16 cellular contexts compared by ENCODE assay signal in the genomic region with DNA sequence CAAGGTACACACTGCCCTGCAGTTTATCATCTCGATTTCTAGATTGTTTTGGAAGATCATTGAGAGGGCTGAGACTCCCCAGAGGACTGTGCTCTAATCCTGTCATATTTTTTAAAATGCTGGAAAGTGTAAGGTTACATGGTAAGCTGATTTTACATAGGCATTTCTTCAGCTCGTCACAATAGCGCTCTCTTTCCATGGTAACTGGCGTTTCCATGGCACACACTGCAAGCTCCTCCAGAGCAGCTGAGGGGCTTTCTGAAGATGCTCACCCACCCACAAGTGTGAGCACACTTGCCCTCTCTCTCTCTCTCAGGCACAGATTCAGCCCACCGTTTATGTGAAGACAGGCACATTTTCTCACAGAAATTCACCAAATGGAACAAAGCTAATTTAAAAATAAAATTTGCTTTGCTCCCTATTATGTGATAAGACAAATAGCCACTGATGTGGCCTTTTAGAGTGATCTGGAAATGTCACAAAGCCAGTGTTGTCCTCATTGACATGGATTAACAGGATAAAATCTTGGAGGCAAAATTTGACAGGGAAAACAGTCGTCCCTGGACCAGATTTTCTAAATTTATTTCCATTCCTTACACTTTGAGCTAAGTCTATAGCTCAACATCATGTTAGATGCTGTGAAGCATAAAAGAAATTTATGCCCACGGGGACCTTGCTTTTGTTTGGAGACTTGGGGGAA.
"Had no signal": no experiment of that assay in that cellular context is flagged by ENCODE, and none has a peak within 500 bp of the region (broad histone marks: within the 10 kb centered on the region; RNA-seq: fewer than 3 reads in every experiment).

No MANE protein-coding gene starts in this region.

- H3K27me3 ChIP-seq: brain microvascular endothelial cell, esophagus squamous epithelium, sigmoid colon, thyroid gland had no signal

- H3K36me3 ChIP-seq: brain microvascular endothelial cell, esophagus squamous epithelium, sigmoid colon, thyroid gland had no signal

- DNase-seq: activated CD4-positive, alpha-beta T cell treated with anti-CD3 and anti-CD28 coated beads, Interleukin-2, amount 10 ng/mL, durations not matched to agents 7 days and 5 days; activated CD4-positive, CD25-positive, alpha-beta regulatory T cell; activated CD8-positive, alpha-beta memory T cell treated with anti-CD3 and anti-CD28 coated beads, Interleukin-2, amount 50 U/mL, for 48 hours; activated gamma-delta T cell treated with Interleukin-2 at 50 U/mL for 16 hours; activated naive CD8-positive, alpha-beta T cell treated with anti-CD3 and anti-CD28 coated beads for 36 hours; brain microvascular endothelial cell; effector CD8-positive, alpha-beta T cell; esophagus squamous epithelium; mesenchymal stem cell; natural killer cell; psoas muscle; sigmoid colon; stimulated activated CD4-positive, alpha-beta T cell treated with anti-CD3 and anti-CD28 coated beads, Interleukin-2, amount 100 ng/mL, for 48 hours; thyroid gland had no signal

- H3K27ac ChIP-seq: brain microvascular endothelial cell, esophagus squamous epithelium, psoas muscle, sigmoid colon, thyroid gland had no signal

- ATAC-seq: natural killer cell; psoas muscle; stimulated activated memory B cell treated with anti-CD40 and anti-IgM and Interleukin-4, amounts not matched to agents 10 μg/mL and 1 μg/mL and 100 μg/mL, for 72 hours had no signal

- H3K4me3 ChIP-seq: esophagus squamous epithelium, psoas muscle, sigmoid colon, thyroid gland had no signal

- H3K9me3 Mint-ChIP-seq: activated CD4-positive, alpha-beta T cell treated with anti-CD3 and anti-CD28 coated beads, Interleukin-2, amount 10 ng/mL, durations not matched to agents 7 days and 5 days had no signal

- H3K27me3 Mint-ChIP-seq: activated CD4-positive, alpha-beta T cell treated with anti-CD3 and anti-CD28 coated beads, Interleukin-2, amount 10 ng/mL, durations not matched to agents 7 days and 5 days; activated naive CD8-positive, alpha-beta T cell treated with anti-CD3 and anti-CD28 coated beads for 36 hours; stimulated activated memory B cell treated with anti-CD40 and anti-IgM and Interleukin-4, amounts not matched to agents 10 μg/mL and 1 μg/mL and 100 μg/mL, for 72 hours had no signal

- H3K9me3 ChIP-seq: esophagus squamous epithelium, psoas muscle, sigmoid colon, thyroid gland had no signal

- H3K4me1 Mint-ChIP-seq: activated CD4-positive, alpha-beta T cell treated with anti-CD3 and anti-CD28 coated beads, Interleukin-2, amount 10 ng/mL, durations not matched to agents 7 days and 5 days; activated naive CD8-positive, alpha-beta T cell treated with anti-CD3 and anti-CD28 coated beads for 36 hours; natural killer cell; stimulated activated memory B cell treated with anti-CD40 and anti-IgM and Interleukin-4, amounts not matched to agents 10 μg/mL and 1 μg/mL and 100 μg/mL, for 72 hours had no signal

- H3K27ac Mint-ChIP-seq: activated CD4-positive, alpha-beta T cell treated with anti-CD3 and anti-CD28 coated beads, Interleukin-2, amount 10 ng/mL, durations not matched to agents 7 days and 5 days; activated naive CD8-positive, alpha-beta T cell treated with anti-CD3 and anti-CD28 coated beads for 36 hours; natural killer cell; stimulated activated memory B cell treated with anti-CD40 and anti-IgM and Interleukin-4, amounts not matched to agents 10 μg/mL and 1 μg/mL and 100 μg/mL, for 72 hours; T-helper 2 cell treated with Interferon-gamma antibody and Interleukin-4, amounts not matched to agents 5 μg/mL and 100 μg/mL, for 36 hours had no signal

- H3K4me3 Mint-ChIP-seq: activated CD4-positive, alpha-beta T cell treated with anti-CD3 and anti-CD28 coated beads, Interleukin-2, amount 10 ng/mL, durations not matched to agents 7 days and 5 days; activated naive CD8-positive, alpha-beta T cell treated with anti-CD3 and anti-CD28 coated beads for 36 hours; natural killer cell; stimulated activated memory B cell treated with anti-CD40 and anti-IgM and Interleukin-4, amounts not matched to agents 10 μg/mL and 1 μg/mL and 100 μg/mL, for 72 hours; T-helper 2 cell treated with Interferon-gamma antibody and Interleukin-4, amounts not matched to agents 5 μg/mL and 100 μg/mL, for 36 hours had no signal

- H3K36me3 Mint-ChIP-seq: activated naive CD8-positive, alpha-beta T cell treated with anti-CD3 and anti-CD28 coated beads for 36 hours; natural killer cell; stimulated activated memory B cell treated with anti-CD40 and anti-IgM and Interleukin-4, amounts not matched to agents 10 μg/mL and 1 μg/mL and 100 μg/mL, for 72 hours had no signal

- H3K4me1 ChIP-seq: esophagus squamous epithelium, psoas muscle, thyroid gland had no signal
